Comparison of ENCODE assay signal across 1 cellular context in genomic region chr7:46745700-46746090, GRCh38.
TF ChIP-seq lines count a peak whose summit lies in the region.

No MANE protein-coding gene starts in this region.

TF ChIP-seq in HepG2, 621 proteins besides CTCF, POLR2A, EP300 and RAD21 (continued from another document):
- TF ChIP-seq ZNF646 (CRISPR knock-in tag; IDR thresholded peaks at IDR 0.05) = no peak
- no peak for TF ChIP-seq DNMT1 (CRISPR knock-in tag; IDR thresholded peaks at IDR 0.05)
- TF ChIP-seq TFAP4 (IDR thresholded peaks at IDR 0.05; ENCODE audit: borderline replicate concordance, low read depth) = no peak
- no peak for TF ChIP-seq ZNF746 (CRISPR knock-in tag; IDR thresholded peaks at IDR 0.05)
- TF ChIP-seq BRF2 (CRISPR knock-in tag; IDR thresholded peaks at IDR 0.05) = no peak
- TF ChIP-seq ZNF513 (CRISPR knock-in tag; conservative IDR thresholded peaks at IDR 0.05) = no peak
- no peak for TF ChIP-seq SIN3B (IDR thresholded peaks at IDR 0.05; ENCODE audit: low read length)
- TF ChIP-seq CREM (IDR thresholded peaks at IDR 0.05) = no peak
- no peak for TF ChIP-seq CREM (CRISPR knock-in tag; IDR thresholded peaks at IDR 0.05)
- no peak for TF ChIP-seq THAP9 (CRISPR knock-in tag; IDR thresholded peaks at IDR 0.05; ENCODE audit: borderline replicate concordance)
- no peak for TF ChIP-seq ZNF652 (CRISPR knock-in tag; IDR thresholded peaks at IDR 0.05; ENCODE audit: borderline replicate concordance, low read depth)
- TF ChIP-seq HBP1 (CRISPR knock-in tag; IDR thresholded peaks at IDR 0.05; ENCODE audit: low read depth) = no peak
- TF ChIP-seq ZNF142 (CRISPR knock-in tag; IDR thresholded peaks at IDR 0.05) = no peak
- TF ChIP-seq FOXK1 (CRISPR knock-in tag; IDR thresholded peaks at IDR 0.05; ENCODE audit: borderline replicate concordance, low read depth) = no peak
- no peak for TF ChIP-seq PITX1 (CRISPR knock-in tag; IDR thresholded peaks at IDR 0.05)
- no peak for TF ChIP-seq KDM5B (CRISPR knock-in tag; IDR thresholded peaks at IDR 0.05; ENCODE audit: borderline replicate concordance)
